13 cellular contexts compared by ENCODE assay signal in genomic region chr18:44638811-44639210, GRCh38. TPM values are rescaled to one million over a fixed set of nuclear protein-coding genes. Genes with fewer than 3 reads are reported as not detected.
DNase-seq lines count a peak whose midpoint lies in the region; ATAC-seq and TF ChIP-seq lines count a peak whose summit lies in the region.
"Had no signal": no experiment of that assay in that cellular context is flagged by ENCODE, and none has a peak within 500 bp of the region (broad histone marks: within the 10 kb centered on the region; RNA-seq: fewer than 3 reads in every experiment).

No MANE protein-coding gene starts in this region.

- H3K27me3 Mint-ChIP-seq in natural killer cell treated with Interleukin-12 subunit alpha and Interleukin-12 subunit beta and Interleukin-15 and Interleukin-18, amount 100 ng/mL, for 72 hours, result no peaks in the 10 kb centered on the region
- peaks cover 0 to 6% of the 10 kb centered on the region in 2 donors for H3K27me3 Mint-ChIP-seq in natural killer cell (ENCODE audit: low read depth in 2 of 2)
- no peaks in the 10 kb centered on the region for H3K27me3 Mint-ChIP-seq in stimulated activated memory B cell treated with anti-CD40 and anti-IgM and Interleukin-4, amounts not matched to agents 10 μg/mL and 1 μg/mL and 100 μg/mL, for 72 hours

- peak overlapping the region; percentile 21 for H3K4me3 Mint-ChIP-seq in natural killer cell treated with Interleukin-12 subunit alpha and Interleukin-12 subunit beta and Interleukin-15 and Interleukin-18, amount 100 ng/mL, for 72 hours
- H3K4me3 Mint-ChIP-seq in natural killer cell, result no peak overlapping the region
- H3K4me3 Mint-ChIP-seq in stimulated activated memory B cell treated with anti-CD40 and anti-IgM and Interleukin-4, amounts not matched to agents 10 μg/mL and 1 μg/mL and 100 μg/mL, for 72 hours, result no peak overlapping the region
- H3K4me3 Mint-ChIP-seq: CD14-positive monocyte; CD4-positive, alpha-beta memory T cell had no signal

- no peak for DNase-seq in natural killer cell treated with Interleukin-12 subunit alpha and Interleukin-12 subunit beta and Interleukin-15 and Interleukin-18, amount 100 ng/mL, for 72 hours (ENCODE audit: low spot score)
- DNase-seq in natural killer cell, result no peak
- peak; percentile 30 for DNase-seq in kidney tubule cell (ENCODE audit: low spot score)
- DNase-seq in amygdala (lab: John Stamatoyannopoulos, UW), result no peak
- DNase-seq: 8988T; CD4-positive, alpha-beta memory T cell; HCEC 1CT; IMR-90 had no signal

- no peaks in the 10 kb centered on the region for H3K36me3 Mint-ChIP-seq in natural killer cell treated with Interleukin-12 subunit alpha and Interleukin-12 subunit beta and Interleukin-15 and Interleukin-18, amount 100 ng/mL, for 72 hours
- H3K36me3 Mint-ChIP-seq in natural killer cell, result no peaks in the 10 kb centered on the region
- no peaks in the 10 kb centered on the region for H3K36me3 Mint-ChIP-seq in stimulated activated memory B cell treated with anti-CD40 and anti-IgM and Interleukin-4, amounts not matched to agents 10 μg/mL and 1 μg/mL and 100 μg/mL, for 72 hours
- H3K36me3 Mint-ChIP-seq: CD14-positive monocyte; CD4-positive, alpha-beta memory T cell had no signal

- H3K9me3 Mint-ChIP-seq in natural killer cell treated with Interleukin-12 subunit alpha and Interleukin-12 subunit beta and Interleukin-15 and Interleukin-18, amount 100 ng/mL, for 72 hours, result peaks cover 2% of the 10 kb centered on the region
- no peaks in the 10 kb centered on the region for H3K9me3 Mint-ChIP-seq in natural killer cell
- H3K9me3 Mint-ChIP-seq in stimulated activated memory B cell treated with anti-CD40 and anti-IgM and Interleukin-4, amounts not matched to agents 10 μg/mL and 1 μg/mL and 100 μg/mL, for 72 hours, result no peaks in the 10 kb centered on the region
- H3K9me3 Mint-ChIP-seq: CD4-positive, alpha-beta memory T cell had no signal

- intact Hi-C loops in natural killer cell (cut with micrococcal nuclease), result loop anchor here (10.0 kb wide), 1 partner anchor 114 kb away; no protein-coding TSS in a partner anchor

- H3K27ac Mint-ChIP-seq in natural killer cell treated with Interleukin-12 subunit alpha and Interleukin-12 subunit beta and Interleukin-15 and Interleukin-18, amount 100 ng/mL, for 72 hours, result peak overlapping the region; percentile 89 to 92
- H3K27ac Mint-ChIP-seq in natural killer cell, result no peak overlapping the region
- H3K27ac Mint-ChIP-seq in stimulated activated memory B cell treated with anti-CD40 and anti-IgM and Interleukin-4, amounts not matched to agents 10 μg/mL and 1 μg/mL and 100 μg/mL, for 72 hours, result no peak overlapping the region
- H3K27ac Mint-ChIP-seq: CD14-positive monocyte; CD4-positive, alpha-beta memory T cell had no signal

- peaks cover 70 to 73% of the 10 kb centered on the region in 2 donors for H3K4me1 Mint-ChIP-seq in natural killer cell treated with Interleukin-12 subunit alpha and Interleukin-12 subunit beta and Interleukin-15 and Interleukin-18, amount 100 ng/mL, for 72 hours (ENCODE audit: low read depth in 2 of 2)
- peaks cover 71 to 73% of the 10 kb centered on the region in 2 donors for H3K4me1 Mint-ChIP-seq in natural killer cell
- peaks cover 29% of the 10 kb centered on the region for H3K4me1 Mint-ChIP-seq in stimulated activated memory B cell treated with anti-CD40 and anti-IgM and Interleukin-4, amounts not matched to agents 10 μg/mL and 1 μg/mL and 100 μg/mL, for 72 hours
- H3K4me1 Mint-ChIP-seq: CD4-positive, alpha-beta memory T cell had no signal

- TF ChIP-seq CTCF in natural killer cell (IDR thresholded peaks at IDR 0.05), result no peak

- no peak for ATAC-seq in natural killer cell treated with Interleukin-12 subunit alpha and Interleukin-12 subunit beta and Interleukin-15 and Interleukin-18, amount 100 ng/mL, for 72 hours
- ATAC-seq in natural killer cell (no peak), esophagus mucosa (peak; percentile 68), HG03196 (IDR thresholded peaks at IDR 0.05; ENCODE audit: unreplicated experiment) (no peak), HG03520 (IDR thresholded peaks at IDR 0.05; ENCODE audit: unreplicated experiment) (no peak)
- no peak for ATAC-seq in stimulated activated memory B cell treated with anti-CD40 and anti-IgM and Interleukin-4, amounts not matched to agents 10 μg/mL and 1 μg/mL and 100 μg/mL, for 72 hours

RNA-seq across cellular contexts. Expression of gene SETBP1, which starts 41.9 kb away (rescaled TPM):
- total RNA-seq in natural killer cell treated with Interleukin-12 subunit alpha and Interleukin-12 subunit beta and Interleukin-15 and Interleukin-18, amount 100 ng/mL, for 72 hours, result 10 to 100 TPM; 77.9 to 79.6 TPM
- total RNA-seq in natural killer cell, result 10 to 100 TPM; 36.0 to 46.6 (median 41.2) TPM
- 8.5 TPM for total RNA-seq in esophagus mucosa

Comparison
In these comparisons a context has a peak if more than half of its experiments do, and no peak if none do; other contexts are left out.
1. H3K27ac Mint-ChIP-seq: peak in natural killer cell treated with Interleukin-12 subunit alpha and Interleukin-12 subunit beta and Interleukin-15 and Interleukin-18, amount 100 ng/mL, for 72 hours (2 of 2); none in natural killer cell (0 of 2) and stimulated activated memory B cell treated with anti-CD40 and anti-IgM and Interleukin-4, amounts not matched to agents 10 μg/mL and 1 μg/mL and 100 μg/mL, for 72 hours (single experiment).